Comparison of ENCODE assay signal across 19 cellular contexts in genomic region chr4:119728692-119729593, GRCh38.
DNase-seq lines count a peak whose midpoint lies in the region; ATAC-seq and TF ChIP-seq lines count a peak whose summit lies in the region.
"Had no signal": no experiment of that assay in that cellular context is flagged by ENCODE, and none has a peak within 500 bp of the region (broad histone marks: within the 10 kb centered on the region; RNA-seq: fewer than 3 reads in every experiment).

No MANE protein-coding gene starts in this region.

- DNase-seq in Calu3 (peak; percentile 72), MG63 (peak; percentile 11), epithelial cell of prostate (ENCODE audit: low read depth, low spot score) (no peak)
- DNase-seq in activated CD8-positive, alpha-beta memory T cell treated with anti-CD3 and anti-CD28 coated beads, Interleukin-2, amount 50 U/mL, for 4 hours, result no peak
- DNase-seq: activated CD4-positive, CD25-positive, alpha-beta regulatory T cell treated with anti-CD3 and anti-CD28 coated beads, Interleukin-2, amount 50 U/mL, for 72 hours; activated naive CD8-positive, alpha-beta T cell treated with anti-CD3 and anti-CD28 coated beads, Interleukin-2, amount 10 ng/mL, durations not matched to agents 7 days and 5 days; cortex of kidney; GOT3; KBM-7; NCI-H146; NCI-H524 treated with DMSO at 0.1 percent for 48 hours; Peyer's patch; stimulated activated naive B cell treated with anti-CD40 and anti-IgM and Interleukin-4, amounts not matched to agents 10 μg/mL and 1 μg/mL and 100 μg/mL, for 72 hours had no signal

- intact Hi-C loops in Calu3 (cut with micrococcal nuclease; ENCODE audit: unreplicated experiment), result loop anchor here (1.0 to 5.0 kb wide), 3 partner anchors 31 to 143 kb away; partner anchors contain the start of gene PDE5A

- H3K4me3 ChIP-seq in MG63, result no peak overlapping the region
- no peak overlapping the region for H3K4me3 ChIP-seq in parathyroid adenoma (ENCODE audit: low read depth, low read length)
- H3K4me3 ChIP-seq: Peyer's patch had no signal

- peaks cover 22% of the 10 kb centered on the region for H3K36me3 Mint-ChIP-seq in Calu3 (ENCODE audit: insufficient read depth, unreplicated experiment)
- H3K36me3 Mint-ChIP-seq: activated naive CD8-positive, alpha-beta T cell treated with anti-CD3 and anti-CD28 coated beads, Interleukin-2, amount 10 ng/mL, durations not matched to agents 7 days and 5 days; stimulated activated naive B cell treated with anti-CD40 and anti-IgM and Interleukin-4, amounts not matched to agents 10 μg/mL and 1 μg/mL and 100 μg/mL, for 72 hours had no signal

- H3K9me3 ChIP-seq in MG63, result peaks cover 16% of the 10 kb centered on the region
- no peaks in the 10 kb centered on the region for H3K9me3 ChIP-seq in parathyroid adenoma (ENCODE audit: control insufficient read depth, low read length)
- H3K9me3 ChIP-seq: Peyer's patch had no signal

- H3K9ac ChIP-seq in parathyroid adenoma, result no peak overlapping the region

- H3K9me3 Mint-ChIP-seq in Calu3 (ENCODE audit: low read depth, unreplicated experiment), result peaks cover 2% of the 10 kb centered on the region
- H3K9me3 Mint-ChIP-seq: activated naive CD8-positive, alpha-beta T cell treated with anti-CD3 and anti-CD28 coated beads, Interleukin-2, amount 10 ng/mL, durations not matched to agents 7 days and 5 days had no signal

- H3K79me2 ChIP-seq in parathyroid adenoma, result no peaks in the 10 kb centered on the region

- H3K4me3 Mint-ChIP-seq in Calu3 (ENCODE audit: low read depth, unreplicated experiment), result peak overlapping the region; percentile 25
- H3K4me3 Mint-ChIP-seq: activated naive CD8-positive, alpha-beta T cell treated with anti-CD3 and anti-CD28 coated beads, Interleukin-2, amount 10 ng/mL, durations not matched to agents 7 days and 5 days; B cell; stimulated activated naive B cell treated with anti-CD40 and anti-IgM and Interleukin-4, amounts not matched to agents 10 μg/mL and 1 μg/mL and 100 μg/mL, for 72 hours had no signal

- no peak overlapping the region for H2AFZ ChIP-seq in parathyroid adenoma

- H3K36me3 ChIP-seq in MG63 (no peaks in the 10 kb centered on the region; the same call in none of the 2 replicates), parathyroid adenoma (ENCODE audit: control insufficient read depth, insufficient read depth, low read length) (no peaks in the 10 kb centered on the region)
- H3K36me3 ChIP-seq: Peyer's patch had no signal

- peaks cover 83% of the 10 kb centered on the region for H3K4me1 Mint-ChIP-seq in Calu3 (ENCODE audit: low read depth, unreplicated experiment)
- H3K4me1 Mint-ChIP-seq: activated naive CD8-positive, alpha-beta T cell treated with anti-CD3 and anti-CD28 coated beads, Interleukin-2, amount 10 ng/mL, durations not matched to agents 7 days and 5 days; B cell; stimulated activated naive B cell treated with anti-CD40 and anti-IgM and Interleukin-4, amounts not matched to agents 10 μg/mL and 1 μg/mL and 100 μg/mL, for 72 hours had no signal

- H3K27ac ChIP-seq in epithelial cell of prostate, result peak overlapping the region; percentile 83
- H3K27ac ChIP-seq in parathyroid adenoma, result no peak overlapping the region
- H3K27ac ChIP-seq: Peyer's patch had no signal

- H3K27me3 ChIP-seq in MG63, result no peaks in the 10 kb centered on the region
- H3K27me3 ChIP-seq in parathyroid adenoma (ENCODE audit: control insufficient read depth, insufficient read depth, low read length), result no peaks in the 10 kb centered on the region
- H3K27me3 ChIP-seq: Peyer's patch had no signal

- H3K27me3 Mint-ChIP-seq in Calu3 (ENCODE audit: unreplicated experiment), result no peaks in the 10 kb centered on the region
- H3K27me3 Mint-ChIP-seq: activated naive CD8-positive, alpha-beta T cell treated with anti-CD3 and anti-CD28 coated beads, Interleukin-2, amount 10 ng/mL, durations not matched to agents 7 days and 5 days; B cell; stimulated activated naive B cell treated with anti-CD40 and anti-IgM and Interleukin-4, amounts not matched to agents 10 μg/mL and 1 μg/mL and 100 μg/mL, for 72 hours had no signal

- H3K4me2 ChIP-seq in parathyroid adenoma (ENCODE audit: low read length), result peak overlapping the region; percentile 2

- BruUV-seq in Calu3 (replicated peaks; lab: Mats Ljungman, UMichigan), result no TSS peak

- peak overlapping the region; percentile 96 for H3K27ac Mint-ChIP-seq in Calu3 (ENCODE audit: unreplicated experiment)
- H3K27ac Mint-ChIP-seq: activated naive CD8-positive, alpha-beta T cell treated with anti-CD3 and anti-CD28 coated beads, Interleukin-2, amount 10 ng/mL, durations not matched to agents 7 days and 5 days; B cell; stimulated activated naive B cell treated with anti-CD40 and anti-IgM and Interleukin-4, amounts not matched to agents 10 μg/mL and 1 μg/mL and 100 μg/mL, for 72 hours had no signal

- no peaks in the 10 kb centered on the region for H3K4me1 ChIP-seq in parathyroid adenoma

- CTCF ChIA-PET in Calu3 (lab: Charles Lee), result interaction anchor here (2.0 kb wide), 1 partner anchor 100 kb away, joined by 15 read pairs; the partner anchor contains the start of gene PDE5A

- ATAC-seq in HG02852 (IDR thresholded peaks at IDR 0.05; ENCODE audit: unreplicated experiment), result no peak
- ATAC-seq in GM18870 (IDR thresholded peaks at IDR 0.05; ENCODE audit: unreplicated experiment), result no peak
- no peak for ATAC-seq in HG02623 (IDR thresholded peaks at IDR 0.05; ENCODE audit: unreplicated experiment)
- ATAC-seq: esophagus mucosa; stimulated activated naive B cell treated with anti-CD40 and anti-IgM and Interleukin-4, amounts not matched to agents 10 μg/mL and 1 μg/mL and 100 μg/mL, for 72 hours had no signal

- no peak for TF ChIP-seq CTCF in Calu3 (IDR thresholded peaks at IDR 0.05; ENCODE audit: unreplicated experiment)
- no peak for TF ChIP-seq CTCF in parathyroid adenoma (IDR thresholded peaks at IDR 0.05)

Comparison
In these comparisons a context has a peak if more than half of its experiments do, and no peak if none do; other contexts are left out.
1. DNase-seq: peak in Calu3 (single experiment) and MG63 (single experiment); none in epithelial cell of prostate (single experiment) and activated CD8-positive, alpha-beta memory T cell treated with anti-CD3 and anti-CD28 coated beads, Interleukin-2, amount 50 U/mL, for 4 hours (single experiment).